Comparison of ENCODE assay signal across 11 cellular contexts in genomic region chr17:4562000-4562969, GRCh38. TPM values are rescaled to one million over a fixed set of nuclear protein-coding genes. Genes with fewer than 3 reads are reported as not detected.
DNase-seq lines count a peak whose midpoint lies in the region; ATAC-seq and FAIRE-seq lines count a peak whose summit lies in the region.
"Had no signal": no experiment of that assay in that cellular context is flagged by ENCODE, and none has a peak within 500 bp of the region (broad histone marks: within the 10 kb centered on the region; RNA-seq: fewer than 3 reads in every experiment).

No MANE protein-coding gene starts in this region.

- H3K4me3 Mint-ChIP-seq in activated T-cell treated with anti-CD3 and anti-CD28 coated beads, Interleukin-2, amount 50 U/mL, for 72 hours: peak overlapping the region; percentile 65 to 84
- no peak overlapping the region for H3K4me3 Mint-ChIP-seq in stimulated activated naive B cell treated with anti-CD40 and anti-IgM and Interleukin-4, amounts not matched to agents 10 μg/mL and 1 μg/mL and 100 μg/mL, for 72 hours

- no peaks in the 10 kb centered on the region for H3K27me3 Mint-ChIP-seq in activated T-cell treated with anti-CD3 and anti-CD28 coated beads, Interleukin-2, amount 50 U/mL, for 72 hours (ENCODE audit: low read depth)
- no peaks in the 10 kb centered on the region for H3K27me3 Mint-ChIP-seq in stimulated activated naive B cell treated with anti-CD40 and anti-IgM and Interleukin-4, amounts not matched to agents 10 μg/mL and 1 μg/mL and 100 μg/mL, for 72 hours

- FAIRE-seq in colon (lab: Jason Lieb, UNC): peak; percentile 96

- ATAC-seq in activated T-cell treated with anti-CD3 and anti-CD28 coated beads, Interleukin-2, amount 50 U/mL, for 72 hours (replicated peaks in 1 of 2): peak; percentile 5 to 26
- ATAC-seq in stimulated activated naive B cell treated with anti-CD40 and anti-IgM and Interleukin-4, amounts not matched to agents 10 μg/mL and 1 μg/mL and 100 μg/mL, for 72 hours (replicated peaks): peak; percentile 12 to 31
- ATAC-seq in GM21381 (IDR thresholded peaks at IDR 0.05; ENCODE audit: unreplicated experiment): no peak

- DNase-seq in activated T-cell treated with anti-CD3 and anti-CD28 coated beads, Interleukin-2, amount 50 U/mL, for 72 hours: no peak
- no peak for DNase-seq in activated T-cell treated with anti-CD3 and anti-CD28 coated beads for 4 hours
- DNase-seq in NCI-H2171 treated with DMSO at 0.1 percent for 48 hours (lab: John Stamatoyannopoulos, UW): peak; percentile 90
- no peak for DNase-seq in stimulated activated naive B cell treated with anti-CD40 and anti-IgM and Interleukin-4, amounts not matched to agents 10 μg/mL and 1 μg/mL and 100 μg/mL, for 72 hours
- no peak for DNase-seq in NCI-H82 treated with DMSO at 0.1 percent for 48 hours (lab: John Stamatoyannopoulos, UW; ENCODE audit: unreplicated experiment)
- no peak for DNase-seq in cerebellum (ENCODE audit: low spot score)
- DNase-seq: NCI-H1417, sigmoid colon had no signal

- peaks cover 56% of the 10 kb centered on the region for H3K4me1 Mint-ChIP-seq in activated T-cell treated with anti-CD3 and anti-CD28 coated beads, Interleukin-2, amount 50 U/mL, for 72 hours (ENCODE audit: low read depth)
- H3K4me1 Mint-ChIP-seq in stimulated activated naive B cell treated with anti-CD40 and anti-IgM and Interleukin-4, amounts not matched to agents 10 μg/mL and 1 μg/mL and 100 μg/mL, for 72 hours: peaks cover 21 to 32% of the 10 kb centered on the region in 2 donors

- peaks cover 0 to 1% of the 10 kb centered on the region in 2 donors for H3K9me3 Mint-ChIP-seq in activated T-cell treated with anti-CD3 and anti-CD28 coated beads, Interleukin-2, amount 50 U/mL, for 72 hours
- no peaks in the 10 kb centered on the region for H3K9me3 Mint-ChIP-seq in stimulated activated naive B cell treated with anti-CD40 and anti-IgM and Interleukin-4, amounts not matched to agents 10 μg/mL and 1 μg/mL and 100 μg/mL, for 72 hours

- peaks cover 0 to 2% of the 10 kb centered on the region in 2 donors for H3K36me3 Mint-ChIP-seq in activated T-cell treated with anti-CD3 and anti-CD28 coated beads, Interleukin-2, amount 50 U/mL, for 72 hours (ENCODE audit: insufficient read depth in 2 of 2)
- H3K36me3 Mint-ChIP-seq in stimulated activated naive B cell treated with anti-CD40 and anti-IgM and Interleukin-4, amounts not matched to agents 10 μg/mL and 1 μg/mL and 100 μg/mL, for 72 hours: no peaks in the 10 kb centered on the region

- H3K27ac Mint-ChIP-seq in activated T-cell treated with anti-CD3 and anti-CD28 coated beads, Interleukin-2, amount 50 U/mL, for 72 hours: peak overlapping the region; percentile 90
- peak overlapping the region; percentile 4 for H3K27ac Mint-ChIP-seq in stimulated activated naive B cell treated with anti-CD40 and anti-IgM and Interleukin-4, amounts not matched to agents 10 μg/mL and 1 μg/mL and 100 μg/mL, for 72 hours

RNA-seq across cellular contexts. Expression of gene GGT6, which starts 1.9 kb away (rescaled TPM):
- not detected for total RNA-seq in activated T-cell treated with anti-CD3 and anti-CD28 coated beads, Interleukin-2, amount 50 U/mL, for 72 hours
- not detected for total RNA-seq in cerebellum
- total RNA-seq: T-helper 2 cell treated with Interferon-gamma antibody and Interleukin-4, amounts not matched to agents 100 ng/mL and 5 ng/mL, for 36 hours had no signal

RNA-seq across cellular contexts. Expression of gene MYBBP1A, which starts 7.1 kb away (rescaled TPM):
- 10 to 100 TPM; 44.5 to 55.7 TPM for total RNA-seq in activated T-cell treated with anti-CD3 and anti-CD28 coated beads, Interleukin-2, amount 50 U/mL, for 72 hours
- total RNA-seq in cerebellum: 26.0 TPM

RNA-seq across cellular contexts. Expression of gene SMTNL2, which starts 22.0 kb away (rescaled TPM):
- total RNA-seq in activated T-cell treated with anti-CD3 and anti-CD28 coated beads, Interleukin-2, amount 50 U/mL, for 72 hours: not detected
- total RNA-seq in cerebellum: 5.6 TPM
- total RNA-seq: T-helper 2 cell treated with Interferon-gamma antibody and Interleukin-4, amounts not matched to agents 100 ng/mL and 5 ng/mL, for 36 hours had no signal

Comparison
In these comparisons a context has a peak if more than half of its experiments do, and no peak if none do; other contexts are left out.
1. H3K4me3 Mint-ChIP-seq: peak in activated T-cell treated with anti-CD3 and anti-CD28 coated beads, Interleukin-2, amount 50 U/mL, for 72 hours (2 of 2); none in stimulated activated naive B cell treated with anti-CD40 and anti-IgM and Interleukin-4, amounts not matched to agents 10 μg/mL and 1 μg/mL and 100 μg/mL, for 72 hours (0 of 2).